1 cellular context compared by ENCODE assay signal in the genomic region with DNA sequence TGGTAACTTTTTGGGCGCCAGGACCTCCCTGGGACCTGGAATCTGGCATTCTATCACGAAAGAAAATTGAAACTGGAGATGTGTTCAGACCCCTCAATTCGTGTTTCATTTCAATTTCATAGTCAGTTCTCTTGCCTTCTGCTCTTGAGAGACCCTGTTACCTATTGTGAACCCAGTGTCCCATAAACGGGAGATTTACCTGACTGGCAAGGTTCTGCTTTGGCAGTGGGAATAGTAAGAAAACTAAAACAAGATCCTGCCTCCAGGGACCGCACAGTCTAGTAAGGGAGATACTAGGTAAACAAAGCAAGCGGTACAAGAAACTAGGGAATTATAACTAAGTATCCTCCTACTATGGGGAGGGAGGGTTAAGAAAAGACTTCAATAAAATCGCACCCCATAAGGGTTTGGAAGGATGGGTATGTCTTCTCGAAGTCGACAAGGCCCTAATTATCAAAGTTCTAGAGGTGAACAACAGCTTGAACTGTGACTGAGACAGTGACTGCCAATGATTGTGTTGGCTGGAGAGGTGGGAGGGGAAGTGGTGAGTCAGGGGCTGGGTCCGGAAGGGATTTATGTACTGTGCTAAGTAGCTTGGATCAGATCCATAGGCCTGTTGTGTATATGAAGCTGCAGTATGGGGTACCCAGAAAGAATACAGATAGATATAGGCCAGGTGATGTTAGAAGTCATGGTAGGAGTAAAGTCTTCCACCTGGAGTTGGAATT.
TF ChIP-seq lines count a peak whose summit lies in the region.

No MANE protein-coding gene starts in this region.

TF ChIP-seq in HepG2, 621 proteins besides CTCF, POLR2A, EP300 and RAD21 (continued from another document and continues in another):
- TF ChIP-seq ZBTB49 (CRISPR knock-in tag; IDR thresholded peaks at IDR 0.05; ENCODE audit: borderline replicate concordance) (no peak), ZNF792 (CRISPR knock-in tag; IDR thresholded peaks at IDR 0.05) (0 out of 2 replicates have a peak, but pooled peaks have one; percentile 20), ZNF878 (CRISPR knock-in tag; IDR thresholded peaks at IDR 0.05) (peak; percentile 39; the same call in 1 of the 2 replicates), POLR2AphosphoS5 (IDR thresholded peaks at IDR 0.05; ENCODE audit: low read depth, low read length) (peak; percentile 82), NKX3-1 (CRISPR knock-in tag; IDR thresholded peaks at IDR 0.05) (0 out of 2 replicates have a peak, but pooled peaks have one; percentile 70), IKZF1 (IDR thresholded peaks at IDR 0.05) (no peak), CBX2 (IDR thresholded peaks at IDR 0.05; ENCODE audit: low read depth, low read length) (no peak), CBX2 (CRISPR knock-in tag; IDR thresholded peaks at IDR 0.05; ENCODE audit: low read depth) (no peak), TCF12 (IDR thresholded peaks at IDR 0.05) (no peak), TCF12 (CRISPR knock-in tag; IDR thresholded peaks at IDR 0.05) (no peak), ZNF143 (CRISPR knock-in tag; IDR thresholded peaks at IDR 0.05) (no peak), CBFB (CRISPR knock-in tag; IDR thresholded peaks at IDR 0.05) (no peak), SIN3A (IDR thresholded peaks at IDR 0.05; ENCODE audit: borderline replicate concordance, low read depth, low read length) (peak; percentile 74; the same call in 1 of the 2 replicates), RARA (CRISPR knock-in tag; IDR thresholded peaks at IDR 0.05) (peak; percentile 75), RORA (CRISPR knock-in tag; IDR thresholded peaks at IDR 0.05) (no peak), ZNF646 (CRISPR knock-in tag; IDR thresholded peaks at IDR 0.05) (no peak), FOXA3 (CRISPR knock-in tag; IDR thresholded peaks at IDR 0.05) (peak; percentile 75; the same call in 1 of the 2 replicates), NR2F6 (IDR thresholded peaks at IDR 0.05) (no peak), NR2F6 (CRISPR knock-in tag; IDR thresholded peaks at IDR 0.05) (peak; percentile 41; the same call in 1 of the 2 replicates), TEAD2 (CRISPR knock-in tag; IDR thresholded peaks at IDR 0.05) (no peak), GZF1 (CRISPR knock-in tag; IDR thresholded peaks at IDR 0.05) (0 out of 2 replicates have a peak, but pooled peaks have one; percentile 13), TBP (CRISPR knock-in tag; IDR thresholded peaks at IDR 0.05) (no peak), SALL2 (CRISPR knock-in tag; IDR thresholded peaks at IDR 0.05) (peak; percentile 37; the same call in 1 of the 2 replicates), THAP11 (CRISPR knock-in tag; IDR thresholded peaks at IDR 0.05) (peak; percentile 55; the same call in 1 of the 2 replicates), E2F5 (CRISPR knock-in tag; conservative IDR thresholded peaks at IDR 0.05) (no peak), HOXA7 (CRISPR knock-in tag; IDR thresholded peaks at IDR 0.05) (no peak), MYC (CRISPR knock-in tag; IDR thresholded peaks at IDR 0.05; ENCODE audit: borderline replicate concordance) (no peak), PTBP1 (IDR thresholded peaks at IDR 0.05; ENCODE audit: low read depth, low read length, poor library complexity, severe bottlenecking) (no peak), MEIS1 (CRISPR knock-in tag; IDR thresholded peaks at IDR 0.05; ENCODE audit: borderline replicate concordance) (no peak), ELF1 (CRISPR knock-in tag; IDR thresholded peaks at IDR 0.05) (peak; percentile 35; the same call in 1 of the 2 replicates), ZNF431 (CRISPR knock-in tag; IDR thresholded peaks at IDR 0.05; ENCODE audit: borderline replicate concordance, low read depth) (peak; percentile 42; the same call in 1 of the 2 replicates), PRDM4 (CRISPR knock-in tag; IDR thresholded peaks at IDR 0.05; ENCODE audit: borderline replicate concordance) (no peak), ELF3 (CRISPR knock-in tag; IDR thresholded peaks at IDR 0.05) (peak; percentile 81), IRF2 (CRISPR knock-in tag; IDR thresholded peaks at IDR 0.05) (peak; percentile 64)
- TF ChIP-seq, protein P1, sequence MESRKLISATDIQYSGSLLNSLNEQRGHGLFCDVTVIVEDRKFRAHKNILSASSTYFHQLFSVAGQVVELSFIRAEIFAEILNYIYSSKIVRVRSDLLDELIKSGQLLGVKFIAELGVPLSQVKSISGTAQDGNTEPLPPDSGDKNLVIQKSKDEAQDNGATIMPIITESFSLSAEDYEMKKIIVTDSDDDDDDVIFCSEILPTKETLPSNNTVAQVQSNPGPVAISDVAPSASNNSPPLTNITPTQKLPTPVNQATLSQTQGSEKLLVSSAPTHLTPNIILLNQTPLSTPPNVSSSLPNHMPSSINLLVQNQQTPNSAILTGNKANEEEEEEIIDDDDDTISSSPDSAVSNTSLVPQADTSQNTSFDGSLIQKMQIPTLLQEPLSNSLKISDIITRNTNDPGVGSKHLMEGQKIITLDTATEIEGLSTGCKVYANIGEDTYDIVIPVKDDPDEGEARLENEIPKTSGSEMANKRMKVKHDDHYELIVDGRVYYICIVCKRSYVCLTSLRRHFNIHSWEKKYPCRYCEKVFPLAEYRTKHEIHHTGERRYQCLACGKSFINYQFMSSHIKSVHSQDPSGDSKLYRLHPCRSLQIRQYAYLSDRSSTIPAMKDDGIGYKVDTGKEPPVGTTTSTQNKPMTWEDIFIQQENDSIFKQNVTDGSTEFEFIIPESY (CRISPR knock-in tag; IDR thresholded peaks at IDR 0.05): no peak
- TF ChIP-seq, protein P2, sequence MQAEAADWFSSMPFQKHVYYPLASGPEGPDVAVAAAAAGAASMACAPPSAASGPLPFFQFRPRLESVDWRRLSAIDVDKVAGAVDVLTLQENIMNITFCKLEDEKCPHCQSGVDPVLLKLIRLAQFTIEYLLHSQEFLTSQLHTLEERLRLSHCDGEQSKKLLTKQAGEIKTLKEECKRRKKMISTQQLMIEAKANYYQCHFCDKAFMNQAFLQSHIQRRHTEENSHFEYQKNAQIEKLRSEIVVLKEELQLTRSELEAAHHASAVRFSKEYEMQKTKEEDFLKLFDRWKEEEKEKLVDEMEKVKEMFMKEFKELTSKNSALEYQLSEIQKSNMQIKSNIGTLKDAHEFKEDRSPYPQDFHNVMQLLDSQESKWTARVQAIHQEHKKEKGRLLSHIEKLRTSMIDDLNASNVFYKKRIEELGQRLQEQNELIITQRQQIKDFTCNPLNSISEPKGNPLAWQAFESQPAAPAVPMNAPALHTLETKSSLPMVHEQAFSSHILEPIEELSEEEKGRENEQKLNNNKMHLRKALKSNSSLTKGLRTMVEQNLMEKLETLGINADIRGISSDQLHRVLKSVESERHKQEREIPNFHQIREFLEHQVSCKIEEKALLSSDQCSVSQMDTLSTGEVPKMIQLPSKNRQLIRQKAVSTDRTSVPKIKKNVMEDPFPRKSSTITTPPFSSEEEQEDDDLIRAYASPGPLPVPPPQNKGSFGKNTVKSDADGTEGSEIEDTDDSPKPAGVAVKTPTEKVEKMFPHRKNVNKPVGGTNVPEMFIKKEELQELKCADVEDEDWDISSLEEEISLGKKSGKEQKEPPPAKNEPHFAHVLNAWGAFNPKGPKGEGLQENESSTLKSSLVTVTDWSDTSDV (CRISPR knock-in tag; IDR thresholded peaks at IDR 0.05): no peak
- TF ChIP-seq, protein P3, sequence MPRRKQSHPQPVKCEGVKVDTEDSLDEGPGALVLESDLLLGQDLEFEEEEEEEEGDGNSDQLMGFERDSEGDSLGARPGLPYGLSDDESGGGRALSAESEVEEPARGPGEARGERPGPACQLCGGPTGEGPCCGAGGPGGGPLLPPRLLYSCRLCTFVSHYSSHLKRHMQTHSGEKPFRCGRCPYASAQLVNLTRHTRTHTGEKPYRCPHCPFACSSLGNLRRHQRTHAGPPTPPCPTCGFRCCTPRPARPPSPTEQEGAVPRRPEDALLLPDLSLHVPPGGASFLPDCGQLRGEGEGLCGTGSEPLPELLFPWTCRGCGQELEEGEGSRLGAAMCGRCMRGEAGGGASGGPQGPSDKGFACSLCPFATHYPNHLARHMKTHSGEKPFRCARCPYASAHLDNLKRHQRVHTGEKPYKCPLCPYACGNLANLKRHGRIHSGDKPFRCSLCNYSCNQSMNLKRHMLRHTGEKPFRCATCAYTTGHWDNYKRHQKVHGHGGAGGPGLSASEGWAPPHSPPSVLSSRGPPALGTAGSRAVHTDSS (CRISPR knock-in tag; conservative IDR thresholded peaks at IDR 0.05): no peak
